22 cellular contexts compared by ENCODE assay signal in genomic region chr6:84061174-84061573, GRCh38. TPM values are rescaled to one million over a fixed set of nuclear protein-coding genes. Genes with fewer than 3 reads are reported as not detected.
"Had no signal": no experiment of that assay in that cellular context is flagged by ENCODE, and none has a peak within 500 bp of the region (broad histone marks: within the 10 kb centered on the region; RNA-seq: fewer than 3 reads in every experiment).

No MANE protein-coding gene starts in this region.

- ATAC-seq: activated CD8-positive, alpha-beta T cell treated with anti-CD3 and anti-CD28 coated beads, Interleukin-2, amount 10 ng/mL, durations not matched to agents 7 days and 5 days; activated naive CD4-positive, alpha-beta T cell treated with anti-CD3 and anti-CD28 coated beads, Interleukin-2, amount 50 U/mL, for 72 hours; foreskin keratinocyte; left lobe of liver; lower lobe of right lung; naive thymus-derived CD4-positive, alpha-beta T cell; stimulated activated naive CD8-positive, alpha-beta T cell treated with anti-CD3 and anti-CD28 coated beads, Interleukin-15, amount 100 ng/mL, for 72 hours; T-cell had no signal

- H3K36me3 ChIP-seq: adrenal gland, esophagus squamous epithelium, lower lobe of right lung, neural progenitor cell, tibial nerve had no signal

- H3K9me3 ChIP-seq: adrenal gland, esophagus squamous epithelium, lower lobe of right lung, tibial nerve had no signal

- H3K9ac ChIP-seq: neural progenitor cell had no signal

- H3K27me3 ChIP-seq: adrenal gland, esophagus squamous epithelium, foreskin keratinocyte, neural progenitor cell, tibial nerve had no signal

- H3K4me3 ChIP-seq: adrenal gland, esophagus squamous epithelium, lower lobe of right lung, neural progenitor cell, tibial nerve had no signal

- H3K4me1 ChIP-seq: lower lobe of right lung had no signal

- DNase-seq: activated CD4-positive, alpha-beta T cell treated with anti-CD3 and anti-CD28 coated beads, Interleukin-2, amount 10 ng/mL, durations not matched to agents 7 days and 5 days; activated CD4-positive, CD25-positive, alpha-beta regulatory T cell treated with anti-CD3 and anti-CD28 coated beads, Interleukin-2, amount 50 U/mL, for 72 hours; activated CD8-positive, alpha-beta T cell treated with anti-CD3 and anti-CD28 coated beads, Interleukin-2, amount 10 ng/mL, durations not matched to agents 7 days and 5 days; activated gamma-delta T cell treated with Interleukin-2 at 50 U/mL for 16 hours; activated T-cell treated with anti-CD3 and anti-CD28 coated beads, Interleukin-2, amount 50 U/mL, for 1 hour; adrenal gland; cerebellar nuclear complex; cortex of kidney; endodermal cell; esophagus squamous epithelium; foreskin keratinocyte; lower lobe of right lung; naive thymus-derived CD4-positive, alpha-beta T cell; retina; stimulated activated CD4-positive, alpha-beta T cell treated with anti-CD3 and anti-CD28 coated beads, Interleukin-1b, Interleukin-23, amount 100 ng/mL, for 48 hours; stimulated activated naive CD8-positive, alpha-beta T cell treated with anti-CD3 and anti-CD28 coated beads, Interleukin-15, amount 100 ng/mL, for 72 hours; T-cell had no signal

RNA-seq across cellular contexts. Expression of gene MRAP2, which starts 27.6 kb away (rescaled TPM):
- total RNA-seq: activated CD4-positive, alpha-beta T cell treated with anti-CD3 and anti-CD28 coated beads, Interleukin-2, amount 10 ng/mL, durations not matched to agents 7 days and 5 days; activated CD8-positive, alpha-beta T cell treated with anti-CD3 and anti-CD28 coated beads, Interleukin-2, amount 10 ng/mL, durations not matched to agents 7 days and 5 days; activated naive CD4-positive, alpha-beta T cell treated with anti-CD3 and anti-CD28 coated beads, Interleukin-2, amount 50 U/mL, for 72 hours; kidney epithelial cell; naive thymus-derived CD4-positive, alpha-beta T cell; T-cell had no signal
